ENCODE assay signal across 16 cellular contexts in the genomic region with DNA sequence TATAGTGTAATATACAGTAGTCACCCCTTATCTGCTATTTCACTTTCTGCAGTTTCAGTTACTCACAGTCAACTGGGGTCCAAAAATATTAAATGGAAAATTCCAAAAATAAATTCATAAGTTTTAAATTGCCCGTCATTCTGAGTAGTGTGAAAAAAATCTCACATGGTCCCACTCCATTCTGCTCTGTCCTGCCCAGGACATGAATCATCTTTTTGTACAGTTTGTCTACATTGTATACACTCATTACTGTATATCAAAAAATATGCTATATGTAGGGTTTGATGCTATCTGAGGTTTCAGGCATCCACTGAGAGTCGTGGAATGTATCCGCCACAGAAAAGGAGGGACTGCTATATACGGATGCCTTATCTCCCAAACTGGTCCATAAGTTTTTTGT. TPM values are rescaled to one million over a fixed set of nuclear protein-coding genes. Genes with fewer than 3 reads are reported as not detected.
DNase-seq lines count a peak whose midpoint lies in the region; ATAC-seq, FAIRE-seq and TF ChIP-seq lines count a peak whose summit lies in the region.
"Had no signal": no experiment of that assay in that cellular context is flagged by ENCODE, and none has a peak within 500 bp of the region (broad histone marks: within the 10 kb centered on the region; RNA-seq: fewer than 3 reads in every experiment).

No MANE protein-coding gene starts in this region.

- CTCF ChIA-PET in SK-N-SH (lab: Yijun Ruan, JAX): interaction anchor here (1.4 kb wide), 1 partner anchor 28 kb away, joined by 3 read pairs; no protein-coding TSS in a partner anchor
- CTCF ChIA-PET in endothelial cell of umbilical vein (lab: Charles Lee): no interaction called here

- no peaks in the 10 kb centered on the region for H3K9me1 ChIP-seq in endothelial cell of umbilical vein (replicated peaks; ENCODE audit: control insufficient read depth, extremely low read depth, insufficient read depth, low read length)

- H4K20me1 ChIP-seq in SK-N-SH (ENCODE audit: insufficient read depth) (no peaks in the 10 kb centered on the region), endothelial cell of umbilical vein (replicated peaks; ENCODE audit: control insufficient read depth, extremely low read depth, insufficient read depth, low read length) (no peaks in the 10 kb centered on the region)

- POLR2A ChIA-PET in SK-N-SH (lab: Yijun Ruan, JAX) (no interaction called here), endothelial cell of umbilical vein (lab: Charles Lee) (no interaction called here)

- TF ChIP-seq CTCF in SK-N-SH (IDR thresholded peaks at IDR 0.05): no peak
- TF ChIP-seq CTCF in endothelial cell of umbilical vein (IDR thresholded peaks at IDR 0.05; ENCODE audit: extremely low read depth in 1 of 2, insufficient read depth in 1 of 2, low read depth in 1 of 2, low read length in 2 of 2): no peak
- TF ChIP-seq CTCF in pancreas (IDR thresholded peaks at IDR 0.05): no peak

- ATAC-seq in pancreas: no peak

- H3K9ac ChIP-seq in SK-N-SH: no peak overlapping the region
- H3K9ac ChIP-seq in endothelial cell of umbilical vein (replicated peaks; ENCODE audit: extremely low read depth, insufficient read depth, low read length): no peak overlapping the region

- H3K4me2 ChIP-seq in SK-N-SH (no peak overlapping the region), endothelial cell of umbilical vein (ENCODE audit: insufficient read depth, low read length) (no peak overlapping the region)

- TF ChIP-seq EP300 in SK-N-SH (IDR thresholded peaks at IDR 0.05; ENCODE audit: borderline replicate concordance in 1 of 2, low read depth in 1 of 2, low read length in 1 of 2): no peak

- H3K79me2 ChIP-seq in SK-N-SH (ENCODE audit: insufficient read depth) (no peaks in the 10 kb centered on the region), endothelial cell of umbilical vein (ENCODE audit: control insufficient read depth, insufficient read depth, low read length) (no peaks in the 10 kb centered on the region)

- BruUV-seq in endothelial cell of umbilical vein (replicated peaks; lab: Mats Ljungman, UMichigan): no TSS peak

- TF ChIP-seq POLR2A in endothelial cell of umbilical vein (IDR thresholded peaks at IDR 0.05; ENCODE audit: low read depth, low read length): no peak

- no peak overlapping the region; a peak in 1 of 4 replicates for H3K27ac ChIP-seq in SK-N-SH (ENCODE audit: low read depth in 2 of 2, low read length in 1 of 2)
- H3K27ac ChIP-seq in endothelial cell of umbilical vein (ENCODE audit: insufficient read depth, low read depth, low read length): no peak overlapping the region
- H3K27ac ChIP-seq in pancreas: no peak overlapping the region

- H3K9me3 ChIP-seq in SK-N-SH (no peaks in the 10 kb centered on the region), endothelial cell of umbilical vein (replicated peaks; ENCODE audit: control insufficient read depth, insufficient read depth, low read length) (no peaks in the 10 kb centered on the region), pancreas (no peaks in the 10 kb centered on the region)

- intact Hi-C loops in endothelial cell of umbilical vein (cut with micrococcal nuclease) (no loop called here), pancreas (cut with DNase I) (no loop called here)

- H3K4me1 ChIP-seq in SK-N-SH (ENCODE audit: control insufficient read depth in 1 of 2, insufficient read depth in 2 of 2, low read depth in 1 of 2, low read length in 1 of 2): no peaks in the 10 kb centered on the region
- peaks cover 3% of the 10 kb centered on the region for H3K4me1 ChIP-seq in endothelial cell of umbilical vein (ENCODE audit: control insufficient read depth, extremely low read depth, insufficient read depth, low read length)
- no peaks in the 10 kb centered on the region for H3K4me1 ChIP-seq in pancreas

- H2AFZ ChIP-seq in SK-N-SH (ENCODE audit: low read depth) (no peak overlapping the region), endothelial cell of umbilical vein (ENCODE audit: low read depth, low read length) (no peak overlapping the region)

- WGBS in SK-N-SH (ENCODE audit: low lambda C conversion rate): 70% methylated on average over 4 of the region's 4 CpGs
- WGBS in pancreas, 2 donors: 90 to 100% methylated on average over 4 of the region's 4 CpGs

- DNase-seq in ELR (ENCODE audit: low read depth): peak; percentile 66
- DNase-seq in SK-N-SH: no peak
- no peak for DNase-seq in endothelial cell of umbilical vein (ENCODE audit: low read depth, low spot score)
- no peak for DNase-seq in T-helper 1 cell
- no peak for DNase-seq in activated CD4-positive, alpha-beta T cell treated with anti-CD3 and anti-CD28 coated beads for 4 hours
- DNase-seq in pancreas: no peak
- DNase-seq in NCI-H82 (lab: John Stamatoyannopoulos, UW): no peak
- DNase-seq: C1 segment of cervical spinal cord; Calu3; CD4-positive, alpha-beta T cell; DMS 273 treated with DMSO at 0.1 percent for 48 hours; GDM1; GOT3; H9; KG1 had no signal

- H3K27me3 ChIP-seq in SK-N-SH (ENCODE audit: insufficient read depth): no peaks in the 10 kb centered on the region
- no peaks in the 10 kb centered on the region for H3K27me3 ChIP-seq in endothelial cell of umbilical vein (ENCODE audit: control insufficient read depth in 2 of 2, insufficient read depth in 2 of 2, low read length in 2 of 2)
- no peaks in the 10 kb centered on the region for H3K27me3 ChIP-seq in pancreas

- no peaks in the 10 kb centered on the region for H3K36me3 ChIP-seq in SK-N-SH (replicated peaks in 1 of 2; ENCODE audit: control insufficient read depth in 1 of 2, insufficient read depth in 2 of 2, low read length in 1 of 2)
- H3K36me3 ChIP-seq in endothelial cell of umbilical vein (ENCODE audit: control insufficient read depth in 2 of 2, extremely low read depth in 1 of 2, insufficient read depth in 2 of 2, low read length in 2 of 2): no peaks in the 10 kb centered on the region
- H3K36me3 ChIP-seq in pancreas: no peaks in the 10 kb centered on the region

- peaks cover 9% of the 10 kb centered on the region for H3F3A ChIP-seq in SK-N-SH (replicated peaks; ENCODE audit: insufficient read depth)

- H3K4me3 ChIP-seq in SK-N-SH (ENCODE audit: low read depth in 2 of 2, low read length in 1 of 2) (no peak overlapping the region), endothelial cell of umbilical vein (replicated peaks in 1 of 3; ENCODE audit: insufficient read depth in 1 of 3, low read depth in 1 of 3, low read length in 3 of 3) (no peak overlapping the region), pancreas (no peak overlapping the region)

- no peaks in the 10 kb centered on the region for H3K9me2 ChIP-seq in SK-N-SH

- dilution Hi-C loops in endothelial cell of umbilical vein (cut with MboI; ENCODE audit: extremely low pct_ligation_motif_present, low sequenced_read_pairs): no loop called here

- no peak for TF ChIP-seq RAD21 in SK-N-SH (IDR thresholded peaks at IDR 0.05; ENCODE audit: low read length)

- FAIRE-seq in endothelial cell of umbilical vein (lab: Jason Lieb, UNC): no peak
- FAIRE-seq in pancreas (lab: Jason Lieb, UNC): no peak
- FAIRE-seq: GM12892 had no signal

TF ChIP-seq in SK-N-SH, 30 proteins besides CTCF, POLR2A, EP300 and RAD21 (continues in another document):
- TF ChIP-seq RXRA (IDR thresholded peaks at IDR 0.05; ENCODE audit: borderline replicate concordance, low read depth) (no peak), MEF2A (IDR thresholded peaks at IDR 0.05; ENCODE audit: borderline replicate concordance, low read depth) (0 out of 2 replicates have a peak, but pooled peaks have one; percentile 18), GATA2 (CRISPR knock-in tag; IDR thresholded peaks at IDR 0.05) (no peak)

TF ChIP-seq in endothelial cell of umbilical vein, 7 proteins besides CTCF, POLR2A, EP300 and RAD21:
- peak; percentile 29 for TF ChIP-seq FOS (IDR thresholded peaks at IDR 0.05; ENCODE audit: borderline replicate concordance, insufficient read depth, low read length)
- no peak for TF ChIP-seq EZH2 (IDR thresholded peaks at IDR 0.05; ENCODE audit: borderline replicate concordance, low read depth, low read length, severe bottlenecking)
- TF ChIP-seq, protein P1, sequence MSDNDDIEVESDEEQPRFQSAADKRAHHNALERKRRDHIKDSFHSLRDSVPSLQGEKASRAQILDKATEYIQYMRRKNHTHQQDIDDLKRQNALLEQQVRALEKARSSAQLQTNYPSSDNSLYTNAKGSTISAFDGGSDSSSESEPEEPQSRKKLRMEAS (IDR thresholded peaks at IDR 0.05; ENCODE audit: insufficient read depth, insufficient read length): no peak
- no peak for TF ChIP-seq GATA2 (IDR thresholded peaks at IDR 0.05; ENCODE audit: insufficient read depth, insufficient read length, low read depth, low read length)

RNA-seq across cellular contexts. Expression of gene APPBP2, which starts 16.0 kb away (rescaled TPM):
- 7.6 and 12.5 TPM in 2 replicates for polyA plus RNA-seq in SK-N-SH (2012; rRNA removed)
- 12.2 and 13.3 TPM in 2 replicates for polyA plus RNA-seq in SK-N-SH (2012; cell fraction: cytosol; rRNA removed)
- 7.8 and 16.3 TPM in 2 replicates for polyA plus RNA-seq in SK-N-SH (2012; cell fraction: nucleus; rRNA removed)
- 42.0 and 49.1 TPM in 2 replicates for total RNA-seq in endothelial cell of umbilical vein
- polyA plus RNA-seq in endothelial cell of umbilical vein: 6.3 and 8.4 TPM in 2 replicates
- polyA plus RNA-seq in endothelial cell of umbilical vein (2011; cell fraction: cytosol; rRNA removed): 8.3 and 9.2 TPM in 2 replicates
- 17.4 and 23.4 TPM in 2 replicates for polyA plus RNA-seq in endothelial cell of umbilical vein (2011; cell fraction: nucleus; rRNA removed)
- 35.3 and 43.6 TPM in 2 replicates for polyA plus RNA-seq in endothelial cell of umbilical vein (2012)
- polyA minus RNA-seq in endothelial cell of umbilical vein: 39.7 and 40.9 TPM in 2 replicates
- 10.3 TPM for polyA minus RNA-seq in endothelial cell of umbilical vein (2011; cell fraction: cytosol; rRNA and poly(A)+ RNA removed)
- 18.9 and 28.3 TPM in 2 replicates for polyA minus RNA-seq in endothelial cell of umbilical vein (2011; cell fraction: nucleus; rRNA and poly(A)+ RNA removed)
- 10 to 100 TPM; 16.9 to 29.6 (median 19.0) TPM for total RNA-seq in pancreas
- 1 to 10 TPM; 4.0 to 7.2 TPM for polyA plus RNA-seq in pancreas

RNA-seq across cellular contexts. Expression of gene PPM1D, which starts 57.9 kb away (rescaled TPM):
- polyA plus RNA-seq in SK-N-SH (2012; rRNA removed): 8.4 and 8.8 TPM in 2 replicates
- 11.1 TPM in 2 replicates for polyA plus RNA-seq in SK-N-SH (2012; cell fraction: cytosol; rRNA removed)
- 7.6 and 11.9 TPM in 2 replicates for polyA plus RNA-seq in SK-N-SH (2012; cell fraction: nucleus; rRNA removed)
- 18.6 and 19.0 TPM in 2 replicates for total RNA-seq in endothelial cell of umbilical vein
- 7.0 and 7.9 TPM in 2 replicates for polyA plus RNA-seq in endothelial cell of umbilical vein
- 8.9 and 10.4 TPM in 2 replicates for polyA plus RNA-seq in endothelial cell of umbilical vein (2011; cell fraction: cytosol; rRNA removed)
- 9.4 and 10.8 TPM in 2 replicates for polyA plus RNA-seq in endothelial cell of umbilical vein (2011; cell fraction: nucleus; rRNA removed)
- polyA plus RNA-seq in endothelial cell of umbilical vein (2012): 13.5 and 14.6 TPM in 2 replicates
- polyA minus RNA-seq in endothelial cell of umbilical vein: 21.1 and 21.2 TPM in 2 replicates
- 8.6 TPM for polyA minus RNA-seq in endothelial cell of umbilical vein (2011; cell fraction: cytosol; rRNA and poly(A)+ RNA removed)
- 12.6 and 14.8 TPM in 2 replicates for polyA minus RNA-seq in endothelial cell of umbilical vein (2011; cell fraction: nucleus; rRNA and poly(A)+ RNA removed)
- total RNA-seq in pancreas: 10 to 100 TPM in 1 of 6 donors, 1 to 10 TPM in 5; 5.6 to 11.6 (median 7.5) TPM
- 1 to 10 TPM; 1.9 to 3.4 TPM for polyA plus RNA-seq in pancreas
